ENCODE assay signal across 20 cellular contexts in the genomic region with DNA sequence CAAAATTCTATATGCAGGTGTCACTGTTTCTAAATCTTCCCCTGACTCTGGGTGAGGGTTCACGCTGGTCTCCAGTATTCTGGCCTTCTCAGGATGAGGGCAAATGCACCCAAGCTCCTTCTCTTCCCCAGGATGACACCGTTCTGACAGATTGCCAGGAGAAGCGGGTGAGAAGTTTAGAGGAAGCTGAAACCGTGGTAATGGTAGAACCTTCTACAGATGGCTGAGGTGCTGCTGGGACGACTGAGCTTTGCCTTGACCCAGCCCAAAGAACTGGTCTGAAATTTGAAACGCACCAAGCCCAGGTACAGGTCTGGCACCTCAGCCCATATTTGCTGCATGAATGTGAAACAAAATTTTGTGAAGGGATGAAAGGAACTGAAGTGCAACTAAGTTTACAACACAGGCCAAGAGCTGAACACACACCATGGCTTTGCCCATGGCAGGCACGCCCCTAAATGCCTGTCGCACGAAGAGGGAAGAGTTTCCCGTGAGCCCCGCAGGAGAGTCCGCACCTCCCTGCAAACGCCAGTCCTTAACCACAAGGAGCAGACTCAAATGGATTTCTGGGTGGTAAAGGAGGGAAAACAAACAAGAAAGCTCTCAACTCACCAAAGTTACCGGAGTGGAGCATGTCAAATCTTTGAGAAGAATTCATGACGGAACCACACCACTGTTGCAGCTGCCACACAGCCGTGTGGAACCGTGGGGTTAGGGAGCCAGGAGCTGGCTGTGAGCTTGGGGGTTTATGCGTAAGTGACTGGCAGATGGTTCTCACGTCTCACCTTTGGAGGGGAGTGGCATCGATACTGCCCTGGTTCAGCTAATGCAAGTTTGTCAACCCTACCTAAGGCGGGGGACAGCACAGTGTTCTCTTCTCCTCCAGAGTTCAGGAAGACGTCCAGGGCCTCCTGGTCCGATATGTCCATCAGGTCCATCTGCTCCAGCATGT.
DNase-seq lines count a peak whose midpoint lies in the region; ATAC-seq and TF ChIP-seq lines count a peak whose summit lies in the region.
"Had no signal": no experiment of that assay in that cellular context is flagged by ENCODE, and none has a peak within 500 bp of the region (broad histone marks: within the 10 kb centered on the region; RNA-seq: fewer than 3 reads in every experiment).

No MANE protein-coding gene starts in this region.

- H3K36me3 Mint-ChIP-seq in CD8-positive, alpha-beta T cell = peaks cover 95% of the 10 kb centered on the region
- H3K36me3 Mint-ChIP-seq in neural crest cell (ENCODE audit: low read depth) = peaks cover 73% of the 10 kb centered on the region

- H3K4me1 ChIP-seq in CD8-positive, alpha-beta T cell (ENCODE audit: insufficient read depth, low read length) = no peaks in the 10 kb centered on the region
- H3K4me1 ChIP-seq in adrenal gland (replicated peaks in 1 of 2) (no peaks in the 10 kb centered on the region), body of pancreas (peaks cover 21% of the 10 kb centered on the region)
- H3K4me1 ChIP-seq: colonic mucosa had no signal

- CTCF ChIA-PET in CD8-positive, alpha-beta T cell (lab: Charles Lee) = no interaction called here

- intact Hi-C loops in CD8-positive, alpha-beta T cell (cut with DNase I, micrococcal nuclease) = no loop called here
- intact Hi-C loops in adrenal gland (cut with DNase I) (loop anchor here in 1 of 2 donors (10.0 kb wide), 1 partner anchor 91 kb away; no protein-coding TSS in a partner anchor), body of pancreas (cut with DNase I) (no loop called here)

- no peaks in the 10 kb centered on the region for H3K9me3 ChIP-seq in CD8-positive, alpha-beta T cell (ENCODE audit: low read length)
- H3K9me3 ChIP-seq in adrenal gland (replicated peaks in 1 of 3) (no peaks in the 10 kb centered on the region), body of pancreas (no peaks in the 10 kb centered on the region)
- H3K9me3 ChIP-seq: colonic mucosa, left lung, stomach had no signal

- TF ChIP-seq CTCF in CD8-positive, alpha-beta T cell (IDR thresholded peaks at IDR 0.05) = no peak
- TF ChIP-seq CTCF in adrenal gland (IDR thresholded peaks at IDR 0.05) (no peak), neural crest cell (conservative IDR thresholded peaks at IDR 0.05) (no peak), body of pancreas (IDR thresholded peaks at IDR 0.05) (no peak)

- H3K27me3 Mint-ChIP-seq in CD8-positive, alpha-beta T cell (ENCODE audit: low read depth) = no peaks in the 10 kb centered on the region
- no peaks in the 10 kb centered on the region for H3K27me3 Mint-ChIP-seq in neural crest cell (ENCODE audit: low read depth)

- no peak for ATAC-seq in CD8-positive, alpha-beta T cell
- no peak for ATAC-seq in body of pancreas
- ATAC-seq: gastroesophageal sphincter, left lung had no signal

- WGBS in adrenal gland, 4 donors = 94 to 95% (median 95%) methylated on average over 21 to 23 of the region's 23 CpGs
- 93 to 98% methylated on average over 22 to 23 of the region's 23 CpGs for WGBS in body of pancreas, 2 donors

- no peak overlapping the region for H3K27ac ChIP-seq in CD8-positive, alpha-beta T cell (ENCODE audit: low read depth, low read length)
- no peak overlapping the region for H3K27ac ChIP-seq in adrenal gland
- peak overlapping the region in 1 of 4 donors; percentile 4 for H3K27ac ChIP-seq in body of pancreas
- H3K27ac ChIP-seq: colonic mucosa, gastroesophageal sphincter, KMS-11, stomach had no signal

- no peak overlapping the region for H3K4me3 ChIP-seq in CD8-positive, alpha-beta T cell (ENCODE audit: low read depth, low read length)
- H3K4me3 ChIP-seq in adrenal gland (no peak overlapping the region), body of pancreas (no peak overlapping the region)
- H3K4me3 ChIP-seq: colonic mucosa, gastroesophageal sphincter, left lung, stomach had no signal

- H3K4me3 Mint-ChIP-seq in CD8-positive, alpha-beta T cell = no peak overlapping the region
- H3K4me3 Mint-ChIP-seq in neural crest cell = peak overlapping the region; percentile 16
- H3K4me3 Mint-ChIP-seq: T-helper 1 cell treated with Interleukin-12 subunit alpha and Interleukin-12 subunit beta and Interleukin-4 antibody, amounts not matched to agents 30 μg/mL and 1 μg/mL, for 36 hours had no signal

- H3K36me3 ChIP-seq in CD8-positive, alpha-beta T cell (ENCODE audit: insufficient read depth, low read length) = peaks cover 18% of the 10 kb centered on the region
- H3K36me3 ChIP-seq in adrenal gland (replicated peaks in 1 of 2) (peaks cover 0 to 47% of the 10 kb centered on the region in 2 donors), body of pancreas (replicated peaks in 1 of 2; ENCODE audit: insufficient read depth in 1 of 2, low read depth in 2 of 2) (peaks cover 0 to 3% of the 10 kb centered on the region in 2 donors)
- H3K36me3 ChIP-seq: colonic mucosa had no signal

- peak; percentile 54 for DNase-seq in activated CD8-positive, alpha-beta memory T cell treated with anti-CD3 and anti-CD28 coated beads for 24 hours
- no peak for DNase-seq in activated CD8-positive, alpha-beta memory T cell treated with anti-CD3 and anti-CD28 coated beads, Interleukin-2, amount 50 U/mL, for 4 hours
- DNase-seq in CD8-positive, alpha-beta T cell = no peak
- DNase-seq in adrenal gland (peak in 4 of 7 donors; percentile 8 to 47 (median 14)), neural crest cell (ENCODE audit: low read depth, low spot score) (no peak), body of pancreas (no peak), LoVo (ENCODE audit: low spot score) (no peak)
- DNase-seq in effector CD8-positive, alpha-beta T cell (lab: John Stamatoyannopoulos, UW) = no peak
- DNase-seq: activated CD4-positive, CD25-positive, alpha-beta regulatory T cell; colonic mucosa; DMS79 treated with DMSO at 0.1 percent for 48 hours; left lung; NCI-H1048; NCI-H510A treated with DMSO at 0.1 percent for 48 hours; SIG-M5; stimulated activated CD4-positive, alpha-beta T cell treated with anti-CD3 and anti-CD28 coated beads, Interleukin-12 subunit alpha, Interleukin-12 subunit beta, amount 100 ng/mL, for 4 hours had no signal

- POLR2A ChIA-PET in CD8-positive, alpha-beta T cell (lab: Charles Lee) = interaction anchor here (1.1 kb wide), 1 partner anchor 20 kb away, joined by 3 read pairs; no protein-coding TSS in a partner anchor

- peaks cover 2% of the 10 kb centered on the region for H3K9me3 Mint-ChIP-seq in CD8-positive, alpha-beta T cell
- peaks cover 13% of the 10 kb centered on the region for H3K9me3 Mint-ChIP-seq in neural crest cell
- H3K9me3 Mint-ChIP-seq: T-helper 1 cell treated with Interleukin-12 subunit alpha and Interleukin-12 subunit beta and Interleukin-4 antibody, amounts not matched to agents 30 μg/mL and 1 μg/mL, for 36 hours had no signal

- H3K4me1 Mint-ChIP-seq in CD8-positive, alpha-beta T cell (ENCODE audit: low read depth) = peaks cover 2% of the 10 kb centered on the region
- peaks cover 4% of the 10 kb centered on the region for H3K4me1 Mint-ChIP-seq in neural crest cell

- TF ChIP-seq POLR2A in adrenal gland (IDR thresholded peaks at IDR 0.05) (no peak), body of pancreas (IDR thresholded peaks at IDR 0.05) (no peak)

- no peaks in the 10 kb centered on the region for H3K27me3 ChIP-seq in CD8-positive, alpha-beta T cell (ENCODE audit: insufficient read depth, low read length)
- H3K27me3 ChIP-seq in adrenal gland (no peaks in the 10 kb centered on the region), body of pancreas (no peaks in the 10 kb centered on the region)
- H3K27me3 ChIP-seq: colonic mucosa, gastroesophageal sphincter, left lung, stomach had no signal

- peak overlapping the region; percentile 42 for H3K27ac Mint-ChIP-seq in CD8-positive, alpha-beta T cell
- no peak overlapping the region for H3K27ac Mint-ChIP-seq in neural crest cell (ENCODE audit: unreplicated experiment)
- H3K27ac Mint-ChIP-seq: T-helper 1 cell treated with Interleukin-12 subunit alpha and Interleukin-12 subunit beta and Interleukin-4 antibody, amounts not matched to agents 30 μg/mL and 1 μg/mL, for 36 hours had no signal

Comparison
In these comparisons a context has a peak if more than half of its experiments do, and no peak if none do; other contexts are left out.
1. DNase-seq: peak in activated CD8-positive, alpha-beta memory T cell treated with anti-CD3 and anti-CD28 coated beads for 24 hours (single experiment) and adrenal gland (4 of 7); none in activated CD8-positive, alpha-beta memory T cell treated with anti-CD3 and anti-CD28 coated beads, Interleukin-2, amount 50 U/mL, for 4 hours (single experiment), CD8-positive, alpha-beta T cell (0 of 7), neural crest cell (single experiment), body of pancreas (0 of 4), LoVo (single experiment) and effector CD8-positive, alpha-beta T cell (single experiment).